In the genomic region with DNA sequence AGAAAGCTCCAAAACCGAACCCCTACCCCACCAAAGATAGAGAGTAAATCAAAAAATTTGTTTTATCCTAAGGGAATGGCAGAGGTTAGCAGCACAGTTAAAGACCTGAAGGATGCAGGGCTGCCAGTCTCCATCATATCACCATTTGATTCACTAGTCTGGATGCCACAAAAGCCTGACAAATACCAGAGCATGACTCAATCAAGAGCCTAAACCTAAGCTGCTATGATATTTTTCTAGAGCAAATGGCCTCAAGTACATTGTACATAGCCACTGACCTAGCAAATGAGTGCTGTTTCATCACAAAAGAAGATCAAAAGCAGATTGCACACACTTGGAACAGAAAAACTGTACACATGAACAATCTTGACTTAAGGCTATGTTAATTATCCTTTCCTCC, we compare ENCODE assay signal across 20 cellular contexts. TPM values are rescaled to one million over a fixed set of nuclear protein-coding genes. Genes with fewer than 3 reads are reported as not detected.
"Had no signal": no experiment of that assay in that cellular context is flagged by ENCODE, and none has a peak within 500 bp of the region (broad histone marks: within the 10 kb centered on the region; RNA-seq: fewer than 3 reads in every experiment).

No MANE protein-coding gene starts in this region.

- H3K9ac ChIP-seq: parathyroid adenoma had no signal

- H3K4me1 ChIP-seq: left lung, parathyroid adenoma, thyroid gland had no signal

- H3K4me3 ChIP-seq: left lung, thyroid gland had no signal

- H3K36me3 ChIP-seq: left lung, neutrophil, thyroid gland had no signal

- H3K27me3 ChIP-seq: left lung, thyroid gland had no signal

- ATAC-seq: activated CD8-positive, alpha-beta T cell treated with anti-CD3 and anti-CD28 coated beads, Interleukin-2, amount 10 ng/mL, durations not matched to agents 7 days and 5 days; activated naive CD4-positive, alpha-beta T cell treated with anti-CD3 and anti-CD28 coated beads, Interleukin-2, amount 50 U/mL, for 72 hours; left lung; natural killer cell; stimulated activated naive B cell treated with anti-CD40 and anti-IgM and Interleukin-4, amounts not matched to agents 10 μg/mL and 1 μg/mL and 100 μg/mL, for 72 hours; T-helper 17 cell; WTC11 had no signal

- H3K79me2 ChIP-seq: parathyroid adenoma had no signal

- FAIRE-seq: urothelium cell line had no signal

- H2AFZ ChIP-seq: parathyroid adenoma had no signal

- H3K9me3 ChIP-seq: left lung, neutrophil, thyroid gland had no signal

- H3K27ac ChIP-seq: left lung, neutrophil, parathyroid adenoma, thyroid gland had no signal

- DNase-seq: activated CD4-positive, alpha-beta T cell treated with anti-CD3 and anti-CD28 coated beads for 4 hours; activated CD8-positive, alpha-beta memory T cell treated with anti-CD3 and anti-CD28 coated beads, Interleukin-2, amount 50 U/mL, for 4 hours; activated CD8-positive, alpha-beta T cell treated with anti-CD3 and anti-CD28 coated beads, Interleukin-2, amount 10 ng/mL, durations not matched to agents 7 days and 5 days; activated gamma-delta T cell; activated T-cell treated with anti-CD3 and anti-CD28 coated beads, Interleukin-2, amount 50 U/mL, for 48 hours; amygdala; effector memory CD4-positive, alpha-beta T cell; islet precursor cell; left lung; natural killer cell; stimulated activated CD4-positive, alpha-beta T cell treated with anti-CD3 and anti-CD28 coated beads, Interleukin-15, amount 100 ng/mL, for 24 hours; stimulated activated CD4-positive, alpha-beta T cell treated with anti-CD3 and anti-CD28 coated beads, Interleukin-4, amount 100 ng/mL, for 1 hour; stimulated activated naive B cell treated with anti-CD40 and anti-IgM and Interleukin-4, amounts not matched to agents 10 μg/mL and 1 μg/mL and 100 μg/mL, for 72 hours; T-helper 17 cell; thyroid gland had no signal

RNA-seq across cellular contexts. Expression of gene DPYSL3, which starts 48.0 kb away (rescaled TPM):
- total RNA-seq: natural killer cell, T-helper 17 cell had no signal
